ENCODE assay signal across 13 cellular contexts in genomic region chr14:20848316-20848954, GRCh38. TPM values are rescaled to one million over a fixed set of nuclear protein-coding genes. Genes with fewer than 3 reads are reported as not detected.
DNase-seq lines count a peak whose midpoint lies in the region; ATAC-seq, FAIRE-seq and TF ChIP-seq lines count a peak whose summit lies in the region.
"Had no signal": no experiment of that assay in that cellular context is flagged by ENCODE, and none has a peak within 500 bp of the region (broad histone marks: within the 10 kb centered on the region; RNA-seq: fewer than 3 reads in every experiment).

No MANE protein-coding gene starts in this region.

- TF ChIP-seq CTCF in cardiac muscle cell (IDR thresholded peaks at IDR 0.05; ENCODE audit: low read depth, low read length) (no peak), astrocyte of the spinal cord (IDR thresholded peaks at IDR 0.05; ENCODE audit: low read depth, low read length) (no peak), HepG2 (CRISPR knock-in tag; IDR thresholded peaks at IDR 0.05) (no peak)

- H3K4me1 ChIP-seq in cardiac muscle cell (ENCODE audit: low read depth): peaks cover 16% of the 10 kb centered on the region
- peaks cover 13% of the 10 kb centered on the region for H3K4me1 ChIP-seq in HepG2 (ENCODE audit: insufficient read depth, low read length)
- H3K4me1 ChIP-seq: gastrocnemius medialis had no signal

- H3K4me2 ChIP-seq in HepG2 (ENCODE audit: low read depth, low read length): no peak overlapping the region

- H3K79me2 ChIP-seq in HepG2 (ENCODE audit: insufficient read depth, low read length): no peaks in the 10 kb centered on the region

- CTCF ChIA-PET in HepG2 (lab: Yijun Ruan, JAX; ENCODE audit: low intra/inter-chr PET ratio, low total read pairs): no interaction called here

- TF ChIP-seq POLR2A in HepG2 (IDR thresholded peaks at IDR 0.05; ENCODE audit: insufficient read depth in 1 of 2, low read depth in 2 of 2, low read length in 2 of 2) (no peak), GM12891 (IDR thresholded peaks at IDR 0.05; ENCODE audit: low read depth, low read length) (no peak)

- in situ Hi-C loops in astrocyte of the spinal cord (cut with HindIII; ENCODE audit: low sequenced_read_pairs): no loop called here
- in situ Hi-C loops in HepG2 (cut with HindIII; ENCODE audit: extremely low pct_ligation_motif_present, low pct_unique_long_range_greater_than_20kb): no loop called here
- in situ Hi-C loops in KBM-7 (cut with MboI; ENCODE audit: low pct_unique_long_range_greater_than_20kb, low sequenced_read_pairs): no loop called here

- H3K9me3 ChIP-seq in cardiac muscle cell (ENCODE audit: low read depth): no peaks in the 10 kb centered on the region
- no peaks in the 10 kb centered on the region for H3K9me3 ChIP-seq in HepG2 (ENCODE audit: low read length)
- H3K9me3 ChIP-seq: gastrocnemius medialis, thoracic aorta had no signal

- DNase-seq in cardiac muscle cell (ENCODE audit: low read depth in 1 of 2, low spot score in 1 of 2) (peak in 1 of 2 donors; percentile 15), cardiac septum (ENCODE audit: low spot score) (no peak), astrocyte of the spinal cord (ENCODE audit: low read depth, low spot score) (peak; percentile 2), HepG2 (ENCODE audit: low spot score) (no peak), hippocampal formation (lab: John Stamatoyannopoulos, UW) (no peak), KBM-7 (no peak), GM12891 (ENCODE audit: insufficient read length, low spot score) (no peak)
- DNase-seq: gastrocnemius medialis; NCI-H1092 treated with DMSO at 0.1 percent for 48 hours; stimulated activated CD4-positive, alpha-beta T cell treated with anti-CD3 and anti-CD28 coated beads, Interleukin-2, amount 100 ng/mL, for 24 hours had no signal

- 4% methylated on average over 9 of the region's 9 CpGs for WGBS in HepG2 (ENCODE audit: low lambda C conversion rate)

- POLR2A ChIA-PET in HepG2 (lab: Yijun Ruan, JAX): no interaction called here

- H3K27me3 ChIP-seq in cardiac muscle cell: no peaks in the 10 kb centered on the region
- H3K27me3 ChIP-seq in HepG2 (ENCODE audit: control insufficient read depth in 1 of 2, insufficient read depth in 2 of 2, low read length in 2 of 2): no peaks in the 10 kb centered on the region

- peak; percentile 49 for ATAC-seq in HepG2
- no peak for ATAC-seq in GM21825 (IDR thresholded peaks at IDR 0.05; ENCODE audit: unreplicated experiment)
- ATAC-seq: gastrocnemius medialis had no signal

- H3K9ac ChIP-seq in HepG2 (ENCODE audit: insufficient read depth, low read depth, low read length): no peak overlapping the region

- no peak for TF ChIP-seq EP300 in HepG2 (IDR thresholded peaks at IDR 0.05; ENCODE audit: low read depth in 2 of 2, low read length in 2 of 2)
- TF ChIP-seq EP300 in HepG2 (CRISPR knock-in tag; IDR thresholded peaks at IDR 0.05; ENCODE audit: borderline replicate concordance): no peak

- FAIRE-seq in HepG2 (lab: Jason Lieb, UNC): no peak
- no peak for FAIRE-seq in GM12891 (lab: Jason Lieb, UNC)

- H3K36me3 ChIP-seq in cardiac muscle cell (no peaks in the 10 kb centered on the region), HepG2 (replicated peaks in 1 of 2; ENCODE audit: control insufficient read depth in 1 of 2, insufficient read depth in 2 of 2, low read length in 2 of 2) (no peaks in the 10 kb centered on the region)
- H3K36me3 ChIP-seq: gastrocnemius medialis, thoracic aorta had no signal

- intact Hi-C loops in cardiac septum (cut with DNase I): no loop called here
- intact Hi-C loops in HepG2 (cut with micrococcal nuclease; ENCODE audit: unreplicated experiment): no loop called here

- TF ChIP-seq RAD21 in HepG2 (CRISPR knock-in tag; IDR thresholded peaks at IDR 0.05): no peak

- no peak overlapping the region for H3K4me3 ChIP-seq in cardiac muscle cell
- no peak overlapping the region for H3K4me3 ChIP-seq in astrocyte of the spinal cord (ENCODE audit: low read depth, low read length)
- H3K4me3 ChIP-seq in HepG2 (replicated peaks in 1 of 3; ENCODE audit: insufficient read depth in 1 of 3, low read depth in 2 of 3, low read length in 3 of 3): no peak overlapping the region
- H3K4me3 ChIP-seq: gastrocnemius medialis, thoracic aorta had no signal

- no TSS peak for BruUV-seq in HepG2 (replicated peaks; lab: Mats Ljungman, UMichigan)

- H4K20me1 ChIP-seq in HepG2 (ENCODE audit: insufficient read depth, low read length): no peaks in the 10 kb centered on the region

- no peak overlapping the region for H2AFZ ChIP-seq in HepG2 (ENCODE audit: low read length)

- H3K27ac ChIP-seq in cardiac muscle cell (peak overlapping the region; percentile 35), HepG2 (ENCODE audit: extremely low read length, insufficient read depth, low read length) (no peak overlapping the region)
- H3K27ac ChIP-seq: gastrocnemius medialis, thoracic aorta had no signal

TF ChIP-seq in HepG2, 621 proteins besides CTCF, POLR2A, EP300 and RAD21 (continues in another document):
- TF ChIP-seq BCL6 (CRISPR knock-in tag; IDR thresholded peaks at IDR 0.05): no peak
- TF ChIP-seq THYN1 (CRISPR knock-in tag; IDR thresholded peaks at IDR 0.05; ENCODE audit: borderline replicate concordance, low read depth): no peak
- TF ChIP-seq GFI1 (CRISPR knock-in tag; IDR thresholded peaks at IDR 0.05; ENCODE audit: borderline replicate concordance): no peak
- no peak for TF ChIP-seq HNRNPL (IDR thresholded peaks at IDR 0.05; ENCODE audit: low read depth, low read length)
- no peak for TF ChIP-seq IKZF4 (CRISPR knock-in tag; IDR thresholded peaks at IDR 0.05; ENCODE audit: borderline replicate concordance, low read depth, not compliant biosample characterization)

TF ChIP-seq in GM12891, 5 proteins besides CTCF, POLR2A, EP300 and RAD21:
- TF ChIP-seq PAX5 (IDR thresholded peaks at IDR 0.05; ENCODE audit: insufficient read depth, low read length, severe bottlenecking) (no peak), POU2F2 (IDR thresholded peaks at IDR 0.05; ENCODE audit: low read depth, low read length) (no peak), TAF1 (IDR thresholded peaks at IDR 0.05; ENCODE audit: low read depth, low read length) (no peak), POLR2AphosphoS5 (IDR thresholded peaks at IDR 0.05; ENCODE audit: low read depth, low read length) (no peak), SPI1 (IDR thresholded peaks at IDR 0.05; ENCODE audit: low read depth, low read length) (no peak)

RNA-seq across cellular contexts. Expression of gene RNASE3, which starts 42.8 kb away (rescaled TPM):
- total RNA-seq in cardiac muscle cell (not detected in 2 replicates), cardiac septum (not detected), HepG2 (2016; rRNA removed; fragmentation: Illumina TruSeq; extraction: Trizol) (not detected in 2 replicates)
- polyA plus RNA-seq in cardiac muscle cell (not detected in 2 replicates), HepG2 (2011; rRNA removed) (not detected in 2 replicates)
- not detected in 2 replicates for total RNA-seq in HepG2 (2016; cell fraction: cytosol; rRNA removed; fragmentation: Illumina TruSeq; extraction: Trizol; ENCODE audit: low read depth)
- total RNA-seq in HepG2 (2016; cell fraction: insoluble cytoplasmic fraction; rRNA removed; fragmentation: Illumina TruSeq; extraction: Trizol): not detected in 2 replicates
- total RNA-seq in HepG2 (2016; cell fraction: membrane; rRNA removed; fragmentation: Illumina TruSeq; extraction: Trizol): not detected in 2 replicates
- total RNA-seq in HepG2 (2016; cell fraction: nucleus; rRNA removed; fragmentation: Illumina TruSeq; extraction: Trizol): not detected in 2 replicates
- not detected in 2 replicates for polyA plus RNA-seq in HepG2 (2011; cell fraction: cytosol; rRNA removed)
- polyA plus RNA-seq in HepG2 (2011; cell fraction: nucleus; rRNA removed): not detected in 2 replicates
- polyA plus RNA-seq in HepG2 (2012): not detected in 2 replicates
- not detected in 2 replicates for polyA plus RNA-seq in HepG2 (2016; cell fraction: cytosol; fragmentation: Illumina TruSeq; extraction: Trizol; ENCODE audit: low read depth)
- polyA plus RNA-seq in HepG2 (2016; cell fraction: insoluble cytoplasmic fraction; fragmentation: Illumina TruSeq; extraction: Trizol; ENCODE audit: low read depth): not detected in 2 replicates
- not detected in 2 replicates for polyA plus RNA-seq in HepG2 (2016; cell fraction: membrane; fragmentation: Illumina TruSeq; extraction: Trizol; ENCODE audit: low read depth)
- not detected in 2 replicates for polyA plus RNA-seq in HepG2 (2016; cell fraction: nucleus; fragmentation: Illumina TruSeq; extraction: Trizol; ENCODE audit: insufficient read depth, low read depth)
- polyA minus RNA-seq in HepG2 (2011; rRNA and poly(A)+ RNA removed; ENCODE audit: low replicate concordance): not detected in 2 replicates
- not detected in 2 replicates for polyA minus RNA-seq in HepG2 (2011; cell fraction: cytosol; rRNA and poly(A)+ RNA removed)
- polyA minus RNA-seq in HepG2 (2011; cell fraction: nucleus; rRNA and poly(A)+ RNA removed): not detected in 2 replicates
- not detected for polyA plus RNA-seq in GM12891 (2012; ENCODE audit: low read depth, missing spikeins)
- total RNA-seq: A673, gastrocnemius medialis, thoracic aorta had no signal

RNA-seq across cellular contexts. Expression of gene RNASE1, which starts 45.8 kb away (rescaled TPM):
- total RNA-seq in cardiac muscle cell (1.3 and 3.6 TPM in 2 replicates), cardiac septum (171 TPM), HepG2 (2016; rRNA removed; fragmentation: Illumina TruSeq; extraction: Trizol) (not detected in 2 replicates)
- polyA plus RNA-seq in cardiac muscle cell (2.5 and 5.7 TPM in 2 replicates), HepG2 (2011; rRNA removed) (not detected in 2 replicates)
- total RNA-seq in HepG2 (2016; cell fraction: cytosol; rRNA removed; fragmentation: Illumina TruSeq; extraction: Trizol; ENCODE audit: low read depth): not detected in 2 replicates
- total RNA-seq in HepG2 (2016; cell fraction: insoluble cytoplasmic fraction; rRNA removed; fragmentation: Illumina TruSeq; extraction: Trizol): not detected in 2 replicates
- not detected in 2 replicates for total RNA-seq in HepG2 (2016; cell fraction: membrane; rRNA removed; fragmentation: Illumina TruSeq; extraction: Trizol)
- not detected in 2 replicates for total RNA-seq in HepG2 (2016; cell fraction: nucleus; rRNA removed; fragmentation: Illumina TruSeq; extraction: Trizol)
- not detected in 2 replicates for polyA plus RNA-seq in HepG2 (2011; cell fraction: cytosol; rRNA removed)
- not detected in 2 replicates for polyA plus RNA-seq in HepG2 (2011; cell fraction: nucleus; rRNA removed)
- polyA plus RNA-seq in HepG2 (2012): not detected in 2 replicates
- polyA plus RNA-seq in HepG2 (2016; cell fraction: cytosol; fragmentation: Illumina TruSeq; extraction: Trizol; ENCODE audit: low read depth): not detected in 2 replicates
- polyA plus RNA-seq in HepG2 (2016; cell fraction: insoluble cytoplasmic fraction; fragmentation: Illumina TruSeq; extraction: Trizol; ENCODE audit: low read depth): not detected in 2 replicates
- polyA plus RNA-seq in HepG2 (2016; cell fraction: membrane; fragmentation: Illumina TruSeq; extraction: Trizol; ENCODE audit: low read depth): not detected in 2 replicates
- polyA plus RNA-seq in HepG2 (2016; cell fraction: nucleus; fragmentation: Illumina TruSeq; extraction: Trizol; ENCODE audit: insufficient read depth, low read depth): not detected in 2 replicates
- polyA minus RNA-seq in HepG2 (2011; rRNA and poly(A)+ RNA removed; ENCODE audit: low replicate concordance): not detected in 2 replicates
- polyA minus RNA-seq in HepG2 (2011; cell fraction: cytosol; rRNA and poly(A)+ RNA removed): not detected in 2 replicates
- not detected in 2 replicates for polyA minus RNA-seq in HepG2 (2011; cell fraction: nucleus; rRNA and poly(A)+ RNA removed)
- polyA plus RNA-seq in GM12891 (2012; ENCODE audit: low read depth, missing spikeins): 0.10 TPM
- total RNA-seq: A673 had no signal

Comparison
In these comparisons a context has a peak if more than half of its experiments do, and no peak if none do; other contexts are left out.
1. RNA of gene RNASE1, which starts 45.8 kb away (total RNA-seq): 171 TPM in cardiac septum (single experiment); 1.3 to 3.6 TPM in cardiac muscle cell and not detected in HepG2; every median in the first group is over 10 times any median in the second.